Comparison of ENCODE assay signal across 9 cellular contexts in genomic region chr12:89244536-89244935, GRCh38.
DNase-seq lines count a peak whose midpoint lies in the region; ATAC-seq and TF ChIP-seq lines count a peak whose summit lies in the region.
"Had no signal": no experiment of that assay in that cellular context is flagged by ENCODE, and none has a peak within 500 bp of the region (broad histone marks: within the 10 kb centered on the region; RNA-seq: fewer than 3 reads in every experiment).

No MANE protein-coding gene starts in this region.

- CTCF ChIA-PET in AG04450 (lab: Charles Lee) = interaction anchor here (0.9 to 2.2 kb wide), 2 partner anchors 12 to 215 kb away, joined by 6 read pairs; no protein-coding TSS in a partner anchor

- no peaks in the 10 kb centered on the region for H3K27me3 ChIP-seq in AG04450 (ENCODE audit: control insufficient read depth, insufficient read depth, low read length)
- H3K27me3 ChIP-seq in RWPE2 (ENCODE audit: insufficient read depth, poor library complexity, severe bottlenecking) = no peaks in the 10 kb centered on the region
- no peaks in the 10 kb centered on the region for H3K27me3 ChIP-seq in fibroblast of lung (ENCODE audit: control insufficient read depth, insufficient read depth, low read length)

- H3K4me3 ChIP-seq in AG04450 (ENCODE audit: low read depth, low read length) = no peak overlapping the region; the same call in 1 of the 2 replicates
- no peak overlapping the region for H3K4me3 ChIP-seq in RWPE2 (ENCODE audit: severe bottlenecking)
- H3K4me3 ChIP-seq in fibroblast of lung (replicated peaks in 1 of 4; ENCODE audit: control extremely low read depth in 1 of 4, insufficient read depth in 1 of 4, low read depth in 3 of 4, low read length in 4 of 4) = no peak overlapping the region

- no peaks in the 10 kb centered on the region for H3K9me3 ChIP-seq in AG04450 (ENCODE audit: control insufficient read depth, insufficient read depth, low read length)
- H3K9me3 ChIP-seq in RWPE2 (ENCODE audit: severe bottlenecking) = no peaks in the 10 kb centered on the region
- no peaks in the 10 kb centered on the region for H3K9me3 ChIP-seq in fibroblast of lung (ENCODE audit: control insufficient read depth, insufficient read depth, low read depth, low read length)

- in situ Hi-C loops in G401 (cut with HindIII; ENCODE audit: low sequenced_read_pairs) = no loop called here

- peak overlapping the region; percentile 67 for H3K27ac ChIP-seq in AG04450 (ENCODE audit: low read depth, low read length)
- peak overlapping the region; percentile 22 for H3K27ac ChIP-seq in RWPE2 (ENCODE audit: poor library complexity, severe bottlenecking)
- H3K27ac ChIP-seq in fibroblast of lung (ENCODE audit: insufficient read depth, low read length) = no peak overlapping the region

- H3K9ac ChIP-seq in fibroblast of lung (ENCODE audit: insufficient read depth, low read length) = no peak overlapping the region

- POLR2A ChIA-PET in AG04450 (lab: Yijun Ruan, JAX) = interaction anchor here (1.2 to 2.7 kb wide), 2 partner anchors 52 to 107 kb away, joined by 3 to 13 read pairs; partner anchors contain the start of gene DUSP6

- no peak for TF ChIP-seq CTCF in AG04450 (IDR thresholded peaks at IDR 0.05; ENCODE audit: low read depth, low read length)
- no peak for TF ChIP-seq CTCF in RWPE2 (IDR thresholded peaks at IDR 0.05; ENCODE audit: poor library complexity, severe bottlenecking)
- TF ChIP-seq CTCF in fibroblast of lung (conservative IDR thresholded peaks at IDR 0.05 in 1 of 2, IDR thresholded peaks at IDR 0.05 in 1 of 2; ENCODE audit: low read depth in 1 of 2, low read length in 2 of 2) = no peak

- peak overlapping the region; percentile 52 for H3K4me2 ChIP-seq in fibroblast of lung (ENCODE audit: extremely low read depth, insufficient read depth, low read length)

- H4K20me1 ChIP-seq in fibroblast of lung (ENCODE audit: control insufficient read depth, extremely low read depth, insufficient read depth, low read length) = no peaks in the 10 kb centered on the region

- DNase-seq in AG04450 (ENCODE audit: low read depth, low spot score) = no peak
- DNase-seq in RWPE2 (ENCODE audit: low spot score) = no peak
- peak; percentile 48 to 61 for DNase-seq in fibroblast of lung (ENCODE audit: low read depth in 2 of 2)
- no peak for DNase-seq in G401 (ENCODE audit: low spot score)

- H3K36me3 ChIP-seq in RWPE2 (ENCODE audit: low read depth) = no peaks in the 10 kb centered on the region
- no peaks in the 10 kb centered on the region for H3K36me3 ChIP-seq in fibroblast of lung (ENCODE audit: control insufficient read depth, insufficient read depth, low read length)

- no peaks in the 10 kb centered on the region for H3K79me2 ChIP-seq in fibroblast of lung (ENCODE audit: control insufficient read depth, insufficient read depth, low read length)

- ATAC-seq in GM18868 (IDR thresholded peaks at IDR 0.05; ENCODE audit: unreplicated experiment) = peak; percentile 81
- peak; percentile 21; the same call in 1 of the 3 replicates for ATAC-seq in RWPE2 (ENCODE audit: low read depth)
- ATAC-seq in GM21423 (IDR thresholded peaks at IDR 0.05; ENCODE audit: unreplicated experiment) = no peak
- ATAC-seq in HG03196 (IDR thresholded peaks at IDR 0.05; ENCODE audit: unreplicated experiment) = no peak
- no peak for ATAC-seq in GM19397 (IDR thresholded peaks at IDR 0.05; ENCODE audit: unreplicated experiment)
- ATAC-seq: Panc1 had no signal

- H3K4me1 ChIP-seq in RWPE2 (ENCODE audit: insufficient read depth, poor library complexity, severe bottlenecking) (peaks cover 28% of the 10 kb centered on the region), fibroblast of lung (ENCODE audit: control insufficient read depth, extremely low read depth, insufficient read depth, low read length) (peaks cover 6% of the 10 kb centered on the region)

- H2AFZ ChIP-seq in fibroblast of lung (ENCODE audit: low read length) = peak overlapping the region; percentile 64

Comparison
In these comparisons a context has a peak if more than half of its experiments do, and no peak if none do; other contexts are left out.
1. DNase-seq: peak in fibroblast of lung (2 of 2); none in AG04450 (single experiment), RWPE2 (single experiment) and G401 (single experiment).
2. ATAC-seq: peak in GM18868 (single experiment) and RWPE2 (single experiment); none in GM21423 (single experiment), HG03196 (single experiment) and GM19397 (single experiment).